15 cellular contexts compared by ENCODE assay signal in the genomic region with DNA sequence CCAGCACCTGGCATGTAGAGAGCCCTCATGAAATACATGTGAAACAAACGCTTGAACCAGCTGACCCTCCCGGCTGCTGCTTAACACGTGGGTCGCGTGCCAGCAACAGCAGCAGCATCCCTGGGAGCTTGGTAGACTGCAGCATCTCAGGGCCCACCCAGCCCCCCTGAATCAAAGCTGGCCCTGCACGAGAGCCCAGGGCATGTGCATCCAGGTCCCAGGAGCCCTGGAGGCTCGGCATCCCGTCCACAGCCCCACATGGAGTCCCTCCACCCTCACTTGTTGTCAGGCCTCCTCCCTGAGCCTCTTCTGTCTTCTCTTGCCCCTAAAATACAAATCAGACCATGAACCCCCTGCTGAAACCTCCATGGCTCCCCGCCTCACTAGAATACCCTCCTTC.
"Had no signal": no experiment of that assay in that cellular context is flagged by ENCODE, and none has a peak within 500 bp of the region (broad histone marks: within the 10 kb centered on the region; RNA-seq: fewer than 3 reads in every experiment).

No MANE protein-coding gene starts in this region.

- H3K36me3 ChIP-seq: gastroesophageal sphincter, heart left ventricle, left lung, prostate gland, right atrium auricular region, tibial artery had no signal

- H3K27me3 ChIP-seq: body of pancreas, right atrium auricular region had no signal

- ATAC-seq: activated CD8-positive, alpha-beta T cell treated with anti-CD3 and anti-CD28 coated beads for 36 hours; body of pancreas; esophagus mucosa; gastroesophageal sphincter; left lung; stimulated activated naive CD8-positive, alpha-beta T cell treated with anti-CD3 and anti-CD28 coated beads, Interleukin-15, Interleukin-2, amounts not matched to agents 100 U/mL and 50 U/mL, for 24 hours had no signal

- H3K27ac ChIP-seq: body of pancreas, gastroesophageal sphincter, heart left ventricle, left lung, prostate gland, right atrium auricular region, tibial artery had no signal

- DNase-seq: activated CD8-positive, alpha-beta T cell treated with anti-CD3 and anti-CD28 coated beads for 36 hours; activated naive CD4-positive, alpha-beta T cell treated with Interleukin-2 at 50 U/mL for 16 hours; activated T-cell treated with anti-CD3 and anti-CD28 coated beads, Interleukin-2, amount 50 U/mL, for 24 hours; body of pancreas; caudate nucleus; heart left ventricle; left lung; stimulated activated CD4-positive, alpha-beta T cell treated with anti-CD3 and anti-CD28 coated beads, Interleukin-12 subunit alpha, Interleukin-12 subunit beta, amount 100 ng/mL, for 4 hours; stimulated activated naive CD8-positive, alpha-beta T cell treated with anti-CD3 and anti-CD28 coated beads, Interleukin-15, Interleukin-2, amounts not matched to agents 100 U/mL and 50 U/mL, for 24 hours; substantia nigra had no signal

- H3K4me1 ChIP-seq: body of pancreas, gastroesophageal sphincter, heart left ventricle, left lung, prostate gland, right atrium auricular region, tibial artery had no signal

- H3K9me3 ChIP-seq: body of pancreas, gastroesophageal sphincter, left lung, prostate gland, right atrium auricular region, tibial artery had no signal

- H3K4me3 ChIP-seq: body of pancreas, gastroesophageal sphincter, heart left ventricle, left lung, prostate gland, right atrium auricular region, tibial artery had no signal
